In the genomic region with DNA sequence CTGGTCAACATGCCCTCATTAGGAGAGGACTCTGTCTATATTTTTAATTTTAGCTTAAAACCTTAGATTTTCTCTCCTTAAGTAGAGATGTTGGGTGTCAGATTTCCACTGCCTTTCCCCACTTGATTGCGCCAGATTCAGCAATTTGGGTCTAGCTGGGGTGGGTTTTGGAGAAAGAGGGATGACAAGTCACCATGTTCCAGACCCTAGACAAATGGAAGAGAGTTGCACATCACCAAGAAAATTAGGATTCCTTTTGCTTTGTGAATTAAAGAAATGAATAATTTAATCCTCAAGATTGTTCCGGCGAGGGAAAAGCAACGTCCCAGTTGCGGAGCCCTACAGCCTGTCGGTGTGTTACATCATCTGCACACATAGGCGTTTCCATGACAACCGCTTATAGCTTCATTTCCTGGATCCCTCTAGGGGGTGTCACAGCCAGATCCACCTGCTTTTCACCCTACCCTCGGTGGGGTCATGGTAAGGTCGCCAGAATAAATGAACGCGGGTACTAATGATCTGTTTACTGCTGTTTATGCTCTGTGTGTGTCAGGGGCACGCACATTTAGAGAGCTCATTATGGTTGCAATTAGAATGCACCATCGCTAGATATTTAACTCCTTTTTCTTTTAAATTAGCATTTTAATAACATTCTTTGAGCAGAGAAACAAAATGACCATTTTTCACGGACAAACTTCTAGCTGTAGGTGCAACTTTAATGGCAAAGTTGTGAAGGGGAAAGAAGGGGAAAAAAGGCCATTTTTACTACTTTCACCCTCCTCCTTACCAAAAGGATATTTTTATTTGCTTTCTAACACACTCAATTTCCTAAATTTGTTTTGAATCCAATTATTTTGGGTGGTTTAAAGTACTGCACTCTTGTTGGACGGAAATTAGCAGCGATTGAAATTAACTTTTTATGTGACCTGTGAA, we compare ENCODE assay signal across 3 cellular contexts.
TF ChIP-seq lines count a peak whose summit lies in the region.

No MANE protein-coding gene starts in this region.

TF ChIP-seq in SK-N-SH, 30 proteins besides CTCF, POLR2A, EP300 and RAD21:
- no peak for TF ChIP-seq MEF2A (IDR thresholded peaks at IDR 0.05; ENCODE audit: borderline replicate concordance, low read depth)
- TF ChIP-seq, protein P1, sequence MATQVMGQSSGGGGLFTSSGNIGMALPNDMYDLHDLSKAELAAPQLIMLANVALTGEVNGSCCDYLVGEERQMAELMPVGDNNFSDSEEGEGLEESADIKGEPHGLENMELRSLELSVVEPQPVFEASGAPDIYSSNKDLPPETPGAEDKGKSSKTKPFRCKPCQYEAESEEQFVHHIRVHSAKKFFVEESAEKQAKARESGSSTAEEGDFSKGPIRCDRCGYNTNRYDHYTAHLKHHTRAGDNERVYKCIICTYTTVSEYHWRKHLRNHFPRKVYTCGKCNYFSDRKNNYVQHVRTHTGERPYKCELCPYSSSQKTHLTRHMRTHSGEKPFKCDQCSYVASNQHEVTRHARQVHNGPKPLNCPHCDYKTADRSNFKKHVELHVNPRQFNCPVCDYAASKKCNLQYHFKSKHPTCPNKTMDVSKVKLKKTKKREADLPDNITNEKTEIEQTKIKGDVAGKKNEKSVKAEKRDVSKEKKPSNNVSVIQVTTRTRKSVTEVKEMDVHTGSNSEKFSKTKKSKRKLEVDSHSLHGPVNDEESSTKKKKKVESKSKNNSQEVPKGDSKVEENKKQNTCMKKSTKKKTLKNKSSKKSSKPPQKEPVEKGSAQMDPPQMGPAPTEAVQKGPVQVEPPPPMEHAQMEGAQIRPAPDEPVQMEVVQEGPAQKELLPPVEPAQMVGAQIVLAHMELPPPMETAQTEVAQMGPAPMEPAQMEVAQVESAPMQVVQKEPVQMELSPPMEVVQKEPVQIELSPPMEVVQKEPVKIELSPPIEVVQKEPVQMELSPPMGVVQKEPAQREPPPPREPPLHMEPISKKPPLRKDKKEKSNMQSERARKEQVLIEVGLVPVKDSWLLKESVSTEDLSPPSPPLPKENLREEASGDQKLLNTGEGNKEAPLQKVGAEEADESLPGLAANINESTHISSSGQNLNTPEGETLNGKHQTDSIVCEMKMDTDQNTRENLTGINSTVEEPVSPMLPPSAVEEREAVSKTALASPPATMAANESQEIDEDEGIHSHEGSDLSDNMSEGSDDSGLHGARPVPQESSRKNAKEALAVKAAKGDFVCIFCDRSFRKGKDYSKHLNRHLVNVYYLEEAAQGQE (IDR thresholded peaks at IDR 0.05; ENCODE audit: low read depth, low read length): no peak
- no peak for TF ChIP-seq TEAD4 (IDR thresholded peaks at IDR 0.05; ENCODE audit: borderline replicate concordance, insufficient read depth)
- TF ChIP-seq GATA2 (CRISPR knock-in tag; IDR thresholded peaks at IDR 0.05): no peak
- no peak for TF ChIP-seq ELF1 (IDR thresholded peaks at IDR 0.05)
- no peak for TF ChIP-seq RCOR1 (IDR thresholded peaks at IDR 0.05; ENCODE audit: low read length)
- TF ChIP-seq SMC3 (IDR thresholded peaks at IDR 0.05; ENCODE audit: low read depth, low read length): no peak
- TF ChIP-seq NFIC (IDR thresholded peaks at IDR 0.05; ENCODE audit: borderline replicate concordance): no peak

TF ChIP-seq in SK-N-SH treated with all-trans-retinoic acid at 6 μM for 48 hours, 23 proteins besides CTCF, POLR2A, EP300 and RAD21:
- TF ChIP-seq ZNF8 (CRISPR knock-in tag; IDR thresholded peaks at IDR 0.05) (no peak), CSDC2 (CRISPR knock-in tag; IDR thresholded peaks at IDR 0.05) (no peak), ZC3H10 (CRISPR knock-in tag; IDR thresholded peaks at IDR 0.05) (no peak), TCF4 (CRISPR knock-in tag; IDR thresholded peaks at IDR 0.05; ENCODE audit: borderline replicate concordance) (no peak), GLIS3 (CRISPR knock-in tag; IDR thresholded peaks at IDR 0.05) (no peak), PPARA (CRISPR knock-in tag; IDR thresholded peaks at IDR 0.05; ENCODE audit: borderline replicate concordance) (no peak), ISL1 (CRISPR knock-in tag; IDR thresholded peaks at IDR 0.05) (no peak), ZNF70 (CRISPR knock-in tag; IDR thresholded peaks at IDR 0.05) (no peak), TOX (CRISPR knock-in tag; IDR thresholded peaks at IDR 0.05; ENCODE audit: borderline replicate concordance) (no peak), OSR1 (CRISPR knock-in tag; IDR thresholded peaks at IDR 0.05) (no peak), ZFP3 (CRISPR knock-in tag; IDR thresholded peaks at IDR 0.05) (no peak), ZFP30 (CRISPR knock-in tag; IDR thresholded peaks at IDR 0.05) (no peak)
- TF ChIP-seq, protein P2, sequence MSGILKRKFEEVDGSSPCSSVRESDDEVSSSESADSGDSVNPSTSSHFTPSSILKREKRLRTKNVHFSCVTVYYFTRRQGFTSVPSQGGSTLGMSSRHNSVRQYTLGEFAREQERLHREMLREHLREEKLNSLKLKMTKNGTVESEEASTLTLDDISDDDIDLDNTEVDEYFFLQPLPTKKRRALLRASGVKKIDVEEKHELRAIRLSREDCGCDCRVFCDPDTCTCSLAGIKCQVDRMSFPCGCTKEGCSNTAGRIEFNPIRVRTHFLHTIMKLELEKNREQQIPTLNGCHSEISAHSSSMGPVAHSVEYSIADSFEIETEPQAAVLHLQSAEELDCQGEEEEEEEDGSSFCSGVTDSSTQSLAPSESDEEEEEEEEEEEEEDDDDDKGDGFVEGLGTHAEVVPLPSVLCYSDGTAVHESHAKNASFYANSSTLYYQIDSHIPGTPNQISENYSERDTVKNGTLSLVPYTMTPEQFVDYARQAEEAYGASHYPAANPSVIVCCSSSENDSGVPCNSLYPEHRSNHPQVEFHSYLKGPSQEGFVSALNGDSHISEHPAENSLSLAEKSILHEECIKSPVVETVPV (CRISPR knock-in tag; IDR thresholded peaks at IDR 0.05): no peak
- TF ChIP-seq, protein P3, sequence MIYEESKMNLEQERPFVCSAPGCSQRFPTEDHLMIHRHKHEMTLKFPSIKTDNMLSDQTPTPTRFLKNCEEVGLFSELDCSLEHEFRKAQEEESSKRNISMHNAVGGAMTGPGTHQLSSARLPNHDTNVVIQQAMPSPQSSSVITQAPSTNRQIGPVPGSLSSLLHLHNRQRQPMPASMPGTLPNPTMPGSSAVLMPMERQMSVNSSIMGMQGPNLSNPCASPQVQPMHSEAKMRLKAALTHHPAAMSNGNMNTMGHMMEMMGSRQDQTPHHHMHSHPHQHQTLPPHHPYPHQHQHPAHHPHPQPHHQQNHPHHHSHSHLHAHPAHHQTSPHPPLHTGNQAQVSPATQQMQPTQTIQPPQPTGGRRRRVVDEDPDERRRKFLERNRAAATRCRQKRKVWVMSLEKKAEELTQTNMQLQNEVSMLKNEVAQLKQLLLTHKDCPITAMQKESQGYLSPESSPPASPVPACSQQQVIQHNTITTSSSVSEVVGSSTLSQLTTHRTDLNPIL (CRISPR knock-in tag; IDR thresholded peaks at IDR 0.05; ENCODE audit: low read depth): no peak
- TF ChIP-seq, protein P4, sequence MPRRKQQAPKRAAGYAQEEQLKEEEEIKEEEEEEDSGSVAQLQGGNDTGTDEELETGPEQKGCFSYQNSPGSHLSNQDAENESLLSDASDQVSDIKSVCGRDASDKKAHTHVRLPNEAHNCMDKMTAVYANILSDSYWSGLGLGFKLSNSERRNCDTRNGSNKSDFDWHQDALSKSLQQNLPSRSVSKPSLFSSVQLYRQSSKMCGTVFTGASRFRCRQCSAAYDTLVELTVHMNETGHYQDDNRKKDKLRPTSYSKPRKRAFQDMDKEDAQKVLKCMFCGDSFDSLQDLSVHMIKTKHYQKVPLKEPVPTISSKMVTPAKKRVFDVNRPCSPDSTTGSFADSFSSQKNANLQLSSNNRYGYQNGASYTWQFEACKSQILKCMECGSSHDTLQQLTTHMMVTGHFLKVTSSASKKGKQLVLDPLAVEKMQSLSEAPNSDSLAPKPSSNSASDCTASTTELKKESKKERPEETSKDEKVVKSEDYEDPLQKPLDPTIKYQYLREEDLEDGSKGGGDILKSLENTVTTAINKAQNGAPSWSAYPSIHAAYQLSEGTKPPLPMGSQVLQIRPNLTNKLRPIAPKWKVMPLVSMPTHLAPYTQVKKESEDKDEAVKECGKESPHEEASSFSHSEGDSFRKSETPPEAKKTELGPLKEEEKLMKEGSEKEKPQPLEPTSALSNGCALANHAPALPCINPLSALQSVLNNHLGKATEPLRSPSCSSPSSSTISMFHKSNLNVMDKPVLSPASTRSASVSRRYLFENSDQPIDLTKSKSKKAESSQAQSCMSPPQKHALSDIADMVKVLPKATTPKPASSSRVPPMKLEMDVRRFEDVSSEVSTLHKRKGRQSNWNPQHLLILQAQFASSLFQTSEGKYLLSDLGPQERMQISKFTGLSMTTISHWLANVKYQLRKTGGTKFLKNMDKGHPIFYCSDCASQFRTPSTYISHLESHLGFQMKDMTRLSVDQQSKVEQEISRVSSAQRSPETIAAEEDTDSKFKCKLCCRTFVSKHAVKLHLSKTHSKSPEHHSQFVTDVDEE (CRISPR knock-in tag; IDR thresholded peaks at IDR 0.05): no peak
TF ChIP-seq in SK-N-SH treated with all-trans-retinoic acid at 6 μM for 48 hours: peak in this region for 0.

TF ChIP-seq in GM12878, 131 proteins besides CTCF, POLR2A, EP300 and RAD21:
- TF ChIP-seq, protein P5, sequence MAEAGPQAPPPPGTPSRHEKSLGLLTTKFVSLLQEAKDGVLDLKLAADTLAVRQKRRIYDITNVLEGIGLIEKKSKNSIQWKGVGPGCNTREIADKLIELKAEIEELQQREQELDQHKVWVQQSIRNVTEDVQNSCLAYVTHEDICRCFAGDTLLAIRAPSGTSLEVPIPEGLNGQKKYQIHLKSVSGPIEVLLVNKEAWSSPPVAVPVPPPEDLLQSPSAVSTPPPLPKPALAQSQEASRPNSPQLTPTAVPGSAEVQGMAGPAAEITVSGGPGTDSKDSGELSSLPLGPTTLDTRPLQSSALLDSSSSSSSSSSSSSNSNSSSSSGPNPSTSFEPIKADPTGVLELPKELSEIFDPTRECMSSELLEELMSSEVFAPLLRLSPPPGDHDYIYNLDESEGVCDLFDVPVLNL (IDR thresholded peaks at IDR 0.05; ENCODE audit: low read depth, low read length): no peak
- TF ChIP-seq MXI1 (IDR thresholded peaks at IDR 0.05; ENCODE audit: low read depth, low read length): no peak
- no peak for TF ChIP-seq RB1 (IDR thresholded peaks at IDR 0.05; ENCODE audit: borderline replicate concordance)
- no peak for TF ChIP-seq NFIC (IDR thresholded peaks at IDR 0.05; ENCODE audit: low read depth, low read length)
- TF ChIP-seq ZBED1 (IDR thresholded peaks at IDR 0.05; ENCODE audit: borderline replicate concordance): no peak
- TF ChIP-seq, protein P6, sequence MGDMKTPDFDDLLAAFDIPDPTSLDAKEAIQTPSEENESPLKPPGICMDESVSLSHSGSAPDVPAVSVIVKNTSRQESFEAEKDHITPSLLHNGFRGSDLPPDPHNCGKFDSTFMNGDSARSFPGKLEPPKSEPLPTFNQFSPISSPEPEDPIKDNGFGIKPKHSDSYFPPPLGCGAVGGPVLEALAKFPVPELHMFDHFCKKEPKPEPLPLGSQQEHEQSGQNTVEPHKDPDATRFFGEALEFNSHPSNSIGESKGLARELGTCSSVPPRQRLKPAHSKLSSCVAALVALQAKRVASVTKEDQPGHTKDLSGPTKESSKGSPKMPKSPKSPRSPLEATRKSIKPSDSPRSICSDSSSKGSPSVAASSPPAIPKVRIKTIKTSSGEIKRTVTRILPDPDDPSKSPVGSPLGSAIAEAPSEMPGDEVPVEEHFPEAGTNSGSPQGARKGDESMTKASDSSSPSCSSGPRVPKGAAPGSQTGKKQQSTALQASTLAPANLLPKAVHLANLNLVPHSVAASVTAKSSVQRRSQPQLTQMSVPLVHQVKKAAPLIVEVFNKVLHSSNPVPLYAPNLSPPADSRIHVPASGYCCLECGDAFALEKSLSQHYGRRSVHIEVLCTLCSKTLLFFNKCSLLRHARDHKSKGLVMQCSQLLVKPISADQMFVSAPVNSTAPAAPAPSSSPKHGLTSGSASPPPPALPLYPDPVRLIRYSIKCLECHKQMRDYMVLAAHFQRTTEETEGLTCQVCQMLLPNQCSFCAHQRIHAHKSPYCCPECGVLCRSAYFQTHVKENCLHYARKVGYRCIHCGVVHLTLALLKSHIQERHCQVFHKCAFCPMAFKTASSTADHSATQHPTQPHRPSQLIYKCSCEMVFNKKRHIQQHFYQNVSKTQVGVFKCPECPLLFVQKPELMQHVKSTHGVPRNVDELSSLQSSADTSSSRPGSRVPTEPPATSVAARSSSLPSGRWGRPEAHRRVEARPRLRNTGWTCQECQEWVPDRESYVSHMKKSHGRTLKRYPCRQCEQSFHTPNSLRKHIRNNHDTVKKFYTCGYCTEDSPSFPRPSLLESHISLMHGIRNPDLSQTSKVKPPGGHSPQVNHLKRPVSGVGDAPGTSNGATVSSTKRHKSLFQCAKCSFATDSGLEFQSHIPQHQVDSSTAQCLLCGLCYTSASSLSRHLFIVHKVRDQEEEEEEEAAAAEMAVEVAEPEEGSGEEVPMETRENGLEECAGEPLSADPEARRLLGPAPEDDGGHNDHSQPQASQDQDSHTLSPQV (IDR thresholded peaks at IDR 0.05): no peak
- TF ChIP-seq ETV6 (conservative IDR thresholded peaks at IDR 0.05 in 1 of 2, IDR thresholded peaks at IDR 0.05 in 1 of 2; ENCODE audit: borderline replicate concordance in 1 of 2, low read depth in 1 of 2): no peak
- TF ChIP-seq BMI1 (IDR thresholded peaks at IDR 0.05; ENCODE audit: borderline replicate concordance): peak; percentile 51; the same call in 1 of the 2 replicates
- no peak for TF ChIP-seq SUPT20H (IDR thresholded peaks at IDR 0.05; ENCODE audit: borderline replicate concordance, control insufficient read depth, low read depth, low read length)
